In the genomic region with DNA sequence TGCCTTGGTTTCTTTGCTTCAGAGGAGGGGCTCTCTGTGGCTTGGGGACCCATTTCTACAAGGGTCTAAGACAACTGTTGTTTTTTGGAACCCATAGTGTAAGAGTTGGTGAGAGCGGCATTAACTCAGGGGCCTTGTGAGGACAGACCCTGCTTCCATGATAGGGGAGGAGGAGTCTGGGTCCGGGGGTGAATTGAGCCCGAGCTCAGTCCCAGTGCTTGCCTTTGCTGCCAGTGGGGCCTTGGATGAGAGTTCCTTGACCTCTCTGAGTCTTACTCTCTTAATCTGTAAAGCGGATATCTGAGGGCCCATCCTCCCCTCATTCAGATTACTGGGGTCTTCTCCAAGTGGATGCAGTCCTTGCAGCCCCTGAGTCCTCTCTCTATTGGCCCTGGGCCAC, we compare ENCODE assay signal across 14 cellular contexts.
"Had no signal": no experiment of that assay in that cellular context is flagged by ENCODE, and none has a peak within 500 bp of the region (broad histone marks: within the 10 kb centered on the region; RNA-seq: fewer than 3 reads in every experiment).

No MANE protein-coding gene starts in this region.

- DNase-seq: cerebellar nuclear complex, occipital lobe had no signal

- H3K27me3 Mint-ChIP-seq: dendritic cell treated with granulocyte-macrophage colony-stimulating factor and Interleukin-4, amounts not matched to agents 40 ng/mL and 50 ng/mL, for 4 days; memory B cell; stimulated activated naive CD8-positive, alpha-beta T cell treated with anti-CD3 and anti-CD28 coated beads, Interleukin-15, amount 100 ng/mL, for 72 hours; type B pancreatic cell had no signal

- H3K9me3 Mint-ChIP-seq: type B pancreatic cell had no signal

- H3K36me3 ChIP-seq: gastrocnemius medialis, pancreas, right lobe of liver, suprapubic skin had no signal

- H3K4me3 ChIP-seq: gastrocnemius medialis, lung, pancreas, right lobe of liver, suprapubic skin had no signal

- H3K27ac ChIP-seq: epithelial cell of prostate, gastrocnemius medialis, pancreas, right lobe of liver, suprapubic skin had no signal

- H3K27me3 ChIP-seq: gastrocnemius medialis, pancreas, right lobe of liver, suprapubic skin had no signal

- H3K4me3 Mint-ChIP-seq: dendritic cell treated with granulocyte-macrophage colony-stimulating factor and Interleukin-4, amounts not matched to agents 40 ng/mL and 50 ng/mL, for 4 days; endodermal cell; memory B cell; nephron progenitor cell; stimulated activated naive CD8-positive, alpha-beta T cell treated with anti-CD3 and anti-CD28 coated beads, Interleukin-15, amount 100 ng/mL, for 72 hours; type B pancreatic cell had no signal

- H3K27ac Mint-ChIP-seq: dendritic cell treated with granulocyte-macrophage colony-stimulating factor and Interleukin-4, amounts not matched to agents 40 ng/mL and 50 ng/mL, for 4 days; endodermal cell; memory B cell; nephron progenitor cell; type B pancreatic cell had no signal

- H3K4me1 ChIP-seq: pancreas, right lobe of liver had no signal

- H3K9me3 ChIP-seq: gastrocnemius medialis, pancreas, right lobe of liver, suprapubic skin had no signal
